ENCODE assay signal across 8 cellular contexts in the genomic region with DNA sequence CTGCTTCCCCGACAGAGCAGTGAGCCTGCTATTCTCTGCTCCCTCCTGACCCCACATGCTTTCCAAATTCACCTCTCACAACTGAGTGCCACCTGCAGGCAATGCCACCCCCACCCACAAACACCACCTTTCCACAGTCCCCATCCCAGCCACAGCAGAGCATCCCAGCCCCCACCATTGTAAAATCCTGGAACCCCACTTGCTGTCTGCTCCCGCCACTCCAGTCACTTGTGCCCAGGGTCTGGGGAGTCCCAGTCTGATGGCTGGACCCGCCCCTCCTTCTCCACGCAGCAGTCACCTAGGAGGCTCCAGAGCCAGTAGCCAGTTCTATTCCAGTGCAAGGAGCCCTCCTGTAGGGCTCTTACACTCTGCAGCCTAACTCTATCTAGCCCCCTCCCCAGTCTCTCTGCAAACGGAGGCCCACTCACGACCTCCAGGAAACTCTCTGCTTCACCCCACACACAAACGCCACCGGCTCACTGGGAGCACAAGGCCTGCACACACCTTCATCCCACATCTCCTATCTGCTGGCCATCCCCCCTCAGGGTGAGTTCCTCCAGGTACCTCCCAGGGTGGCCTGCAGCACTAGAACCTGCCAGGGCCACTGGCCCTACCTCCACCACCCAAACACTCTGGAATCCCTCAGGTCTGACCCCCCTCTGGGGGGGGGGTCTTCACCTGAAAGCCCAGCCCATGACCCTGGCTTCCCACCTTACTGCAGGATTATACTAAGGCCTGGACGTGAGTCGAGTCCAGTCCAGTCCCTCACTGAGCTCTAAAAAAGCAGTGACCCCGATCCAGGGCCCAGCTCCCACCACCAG. TPM values are rescaled to one million over a fixed set of nuclear protein-coding genes. Genes with fewer than 3 reads are reported as not detected.
A peak's percentile ranks its signal among the peaks of the same experiment; 100 is the strongest.
DNase-seq lines count a peak whose midpoint lies in the region; ATAC-seq and TF ChIP-seq lines count a peak whose summit lies in the region.

No MANE protein-coding gene starts in this region.

- no peak for TF ChIP-seq POLR2A in ovary (IDR thresholded peaks at IDR 0.05)

- H3K4me3 ChIP-seq in Caco-2 (ENCODE audit: low read depth, low read length): peak overlapping the region; percentile 87
- peak overlapping the region; percentile 89 for H3K4me3 ChIP-seq in OCI-LY3 (ENCODE audit: low read length)
- peak overlapping the region; percentile 94 for H3K4me3 ChIP-seq in epithelial cell of proximal tubule (ENCODE audit: low read depth, low read length)
- peak overlapping the region; percentile 92 for H3K4me3 ChIP-seq in ovary

- H3K79me2 ChIP-seq in OCI-LY3 (ENCODE audit: low read length): peaks cover 72% of the 10 kb centered on the region

- no TSS peak for BruUV-seq in Caco-2 (replicated peaks; lab: Mats Ljungman, UMichigan)

- intact Hi-C loops in Caco-2 (cut with micrococcal nuclease; ENCODE audit: unreplicated experiment): no loop called here
- intact Hi-C loops in ovary (cut with DNase I): loop anchor here in 1 of 4 donors (5.0 kb wide), 2 partner anchors 39 to 89 kb away; partner anchors contain the start of genes COMT and TXNRD2

- H3K4me1 Mint-ChIP-seq in Caco-2 (ENCODE audit: low read depth, unreplicated experiment): peaks cover 38% of the 10 kb centered on the region

- H3K36me3 Mint-ChIP-seq in Caco-2 (ENCODE audit: insufficient read depth, unreplicated experiment): peaks cover 50% of the 10 kb centered on the region

- H4K20me1 ChIP-seq in OCI-LY3 (ENCODE audit: insufficient read depth, low read length): peaks cover 14% of the 10 kb centered on the region

- H3K36me3 ChIP-seq in Caco-2 (ENCODE audit: control insufficient read depth, insufficient read depth, low read length) (peaks cover 6% of the 10 kb centered on the region), OCI-LY3 (replicated peaks; ENCODE audit: low read depth, low read length) (peaks cover 33% of the 10 kb centered on the region), ovary (no peaks in the 10 kb centered on the region)

- H2AFZ ChIP-seq in OCI-LY3 (ENCODE audit: low read depth, low read length): no peak overlapping the region

- peak overlapping the region; percentile 95 for H3K4me3 Mint-ChIP-seq in Caco-2 (ENCODE audit: unreplicated experiment)

- peak overlapping the region; percentile 87 for H3K27ac Mint-ChIP-seq in Caco-2 (ENCODE audit: unreplicated experiment)

- no peak overlapping the region for H3K27ac ChIP-seq in OCI-LY3 (ENCODE audit: low read length)
- H3K27ac ChIP-seq in ovary: no peak overlapping the region

- peak in 1 of 2 experiments; percentile 37 for DNase-seq in Caco-2
- DNase-seq in epithelial cell of proximal tubule (ENCODE audit: low read depth): no peak
- DNase-seq in ovary: peak in 2 of 5 donors; percentile 29 to 40
- no peak for DNase-seq in HUDEP-2 (lab: John Stamatoyannopoulos, UW; ENCODE audit: unreplicated experiment in 76 of 76)
- DNase-seq in NCI-H82 treated with DMSO at 0.1 percent for 48 hours (lab: John Stamatoyannopoulos, UW; ENCODE audit: unreplicated experiment): no peak

- TF ChIP-seq CTCF in Caco-2 (IDR thresholded peaks at IDR 0.05; ENCODE audit: insufficient read depth in 1 of 2, low read depth in 1 of 2, low read length in 1 of 2, severe bottlenecking in 1 of 2, unreplicated experiment in 1 of 2) (no peak), OCI-LY3 (IDR thresholded peaks at IDR 0.05; ENCODE audit: low read depth, low read length) (no peak), epithelial cell of proximal tubule (conservative IDR thresholded peaks at IDR 0.05; ENCODE audit: low read depth, low read length) (no peak), ovary (IDR thresholded peaks at IDR 0.05) (no peak)

- H3K9ac ChIP-seq in OCI-LY3 (ENCODE audit: low read length): peak overlapping the region; percentile 92

- POLR2A ChIA-PET in Caco-2 (lab: Charles Lee): interaction anchor here (1.4 kb wide), 1 partner anchor 21 kb away, joined by 8 read pairs; no protein-coding TSS in a partner anchor

- H3K27me3 Mint-ChIP-seq in Caco-2 (ENCODE audit: insufficient read depth, unreplicated experiment): no peaks in the 10 kb centered on the region

- TF ChIP-seq EP300 in ovary (IDR thresholded peaks at IDR 0.05): no peak

- H3K9me3 ChIP-seq in Caco-2 (no peaks in the 10 kb centered on the region), OCI-LY3 (ENCODE audit: insufficient read depth, low read length) (no peaks in the 10 kb centered on the region), ovary (no peaks in the 10 kb centered on the region)

- ATAC-seq in HG03280 (IDR thresholded peaks at IDR 0.05; ENCODE audit: unreplicated experiment): no peak
- ATAC-seq in GM18870 (IDR thresholded peaks at IDR 0.05; ENCODE audit: unreplicated experiment): no peak

- H3K27me3 ChIP-seq in Caco-2 (replicated peaks; ENCODE audit: control insufficient read depth, insufficient read depth, low read length) (no peaks in the 10 kb centered on the region), OCI-LY3 (ENCODE audit: low read depth, low read length) (no peaks in the 10 kb centered on the region), ovary (no peaks in the 10 kb centered on the region)

- peak overlapping the region; percentile 85 for H3K4me2 ChIP-seq in OCI-LY3 (ENCODE audit: low read length)

- WGBS in ovary, 3 donors: 30 to 43% (median 35%) methylated on average over 11 of the region's 11 CpGs

- no peaks in the 10 kb centered on the region for H3K9me3 Mint-ChIP-seq in Caco-2 (ENCODE audit: unreplicated experiment)

- CTCF ChIA-PET in Caco-2 (lab: Charles Lee): interaction anchor here (0.7 to 1.1 kb wide), 3 partner anchors 57 to 129 kb away, joined by 3 read pairs; partner anchors contain the start of gene GP1BB

- H3K4me1 ChIP-seq in Caco-2 (peaks cover 53% of the 10 kb centered on the region), OCI-LY3 (ENCODE audit: low read length) (peaks cover 18% of the 10 kb centered on the region), ovary (ENCODE audit: insufficient read depth) (peaks cover 12% of the 10 kb centered on the region)

RNA-seq across cellular contexts. Expression of gene GNB1L, which starts 1.4 kb away (rescaled TPM):
- total RNA-seq in Caco-2 (2022): 13.4 and 15.8 TPM in 2 replicates
- total RNA-seq in epithelial cell of proximal tubule: 11.5 and 23.3 TPM in 2 replicates
- 10 to 100 TPM in 2 of 7 donors, 1 to 10 TPM in 5; 3.1 to 14.9 (median 6.0) TPM for total RNA-seq in ovary
- 1 to 10 TPM in 1 of 2 donors, not detected in 1; 5.1 TPM for polyA plus RNA-seq in ovary

RNA-seq across cellular contexts. Expression of gene RTL10, which starts 1.4 kb away (rescaled TPM):
- total RNA-seq in Caco-2 (2022) (27.5 and 29.7 TPM in 2 replicates), epithelial cell of proximal tubule (10.5 and 15.9 TPM in 2 replicates), ovary (10 to 100 TPM in 6 of 7 donors, 1 to 10 TPM in 1; 9.1 to 54.3 (median 16.7) TPM)
- polyA plus RNA-seq in ovary: 1 to 10 TPM; 7.1 to 7.3 TPM
